Comparison of ENCODE assay signal across 8 cellular contexts in genomic region chr4:6250235-6250983, GRCh38. TPM values are rescaled to one million over a fixed set of nuclear protein-coding genes. Genes with fewer than 3 reads are reported as not detected.
DNase-seq lines count a peak whose midpoint lies in the region; ATAC-seq, FAIRE-seq and TF ChIP-seq lines count a peak whose summit lies in the region.

No MANE protein-coding gene starts in this region.

- H3K27me3 ChIP-seq in GM12878 (replicated peaks in 1 of 2; ENCODE audit: control insufficient read depth in 2 of 2, insufficient read depth in 2 of 2, low read length in 1 of 2) (peaks cover 0 to 3% of the 10 kb centered on the region in 2 experiments; a peak in 2 of 4 replicates), iPS-20b (ENCODE audit: insufficient read depth, low read length) (no peaks in the 10 kb centered on the region)

- H2AFZ ChIP-seq in GM12878 (ENCODE audit: control insufficient read depth, low read depth, low read length): no peak overlapping the region

- H3K27me3 Mint-ChIP-seq in activated T-helper 2 cell treated with anti-CD3 and anti-CD28 coated beads, Interferon-gamma antibody, Interleukin-2, Interleukin-4, amounts not matched to agents 10 μg/mL and 5 μg/mL and 100 μg/mL, durations not matched to agents 14 hours and 24 hours and 36 hours (ENCODE audit: low read depth): peaks cover 35% of the 10 kb centered on the region

- CTCF ChIA-PET in HEK293 (lab: Yijun Ruan, JAX): interaction anchor here (0.5 to 12.8 kb wide), 41 partner anchors 10 to 932 kb away, joined by 3 to 203 read pairs (median 4); no protein-coding TSS in a partner anchor
- CTCF ChIA-PET in GM12878 (lab: Yijun Ruan, JAX): interaction anchor here (0.7 to 8.9 kb wide), 52 partner anchors 10 to 367 kb away, joined by 3 to 469 read pairs (median 5); partner anchors contain the start of genes JAKMIP1 and WFS1

- H3K9me3 Mint-ChIP-seq in activated T-helper 2 cell treated with anti-CD3 and anti-CD28 coated beads, Interferon-gamma antibody, Interleukin-2, Interleukin-4, amounts not matched to agents 10 μg/mL and 5 μg/mL and 100 μg/mL, durations not matched to agents 14 hours and 24 hours and 36 hours: no peaks in the 10 kb centered on the region

- H3K4me2 ChIP-seq in GM12878 (ENCODE audit: control insufficient read depth, insufficient read depth): no peak overlapping the region

- TF ChIP-seq EP300 in GM12878 (IDR thresholded peaks at IDR 0.05; ENCODE audit: borderline replicate concordance in 1 of 2, control insufficient read depth in 1 of 2, low read depth in 2 of 2, low read length in 2 of 2): no peak

- H3K9me3 ChIP-seq in HEK293 (ENCODE audit: control insufficient read depth, insufficient read depth, low read depth, low read length): no peaks in the 10 kb centered on the region
- peaks cover 1% of the 10 kb centered on the region; the same call in 1 of the 3 replicates for H3K9me3 ChIP-seq in GM12878 (replicated peaks; ENCODE audit: control insufficient read depth, insufficient read depth, low read length)
- no peaks in the 10 kb centered on the region for H3K9me3 ChIP-seq in iPS-20b (ENCODE audit: insufficient read depth, low read depth, low read length)

- H3K4me3 Mint-ChIP-seq in activated T-helper 2 cell treated with anti-CD3 and anti-CD28 coated beads, Interferon-gamma antibody, Interleukin-2, Interleukin-4, amounts not matched to agents 10 μg/mL and 5 μg/mL and 100 μg/mL, durations not matched to agents 14 hours and 24 hours and 36 hours (ENCODE audit: low read depth): no peak overlapping the region

- H3K36me3 ChIP-seq in HEK293 (ENCODE audit: control insufficient read depth in 2 of 2, insufficient read depth in 1 of 2, low read length in 2 of 2) (no peaks in the 10 kb centered on the region), GM12878 (ENCODE audit: control insufficient read depth in 2 of 2, insufficient read depth in 2 of 2, low read length in 1 of 2) (no peaks in the 10 kb centered on the region), iPS-20b (ENCODE audit: insufficient read depth, low read depth, low read length) (no peaks in the 10 kb centered on the region)

- BruUV-seq in GM12878 (replicated peaks; lab: Mats Ljungman, UMichigan): no TSS peak

- in situ Hi-C loops in GM12878 (cut with MboI): loop anchor here (5.0 kb wide), 2 partner anchors 77 to 297 kb away; no protein-coding TSS in a partner anchor

- H3K4me1 ChIP-seq in HEK293 (ENCODE audit: control insufficient read depth, insufficient read depth, low read length): no peaks in the 10 kb centered on the region
- no peaks in the 10 kb centered on the region for H3K4me1 ChIP-seq in GM12878 (ENCODE audit: control insufficient read depth, insufficient read depth, low read length)
- peaks cover 6% of the 10 kb centered on the region; the same call in 1 of the 2 replicates for H3K4me1 ChIP-seq in iPS-20b (ENCODE audit: insufficient read depth, low read length)

- no peaks in the 10 kb centered on the region for H3K4me1 Mint-ChIP-seq in activated T-helper 2 cell treated with anti-CD3 and anti-CD28 coated beads, Interferon-gamma antibody, Interleukin-2, Interleukin-4, amounts not matched to agents 10 μg/mL and 5 μg/mL and 100 μg/mL, durations not matched to agents 14 hours and 24 hours and 36 hours (ENCODE audit: low read depth)

- peak; percentile 91 for TF ChIP-seq RAD21 in GM12878 (IDR thresholded peaks at IDR 0.05; ENCODE audit: insufficient read depth, low read depth, low read length)

- no peaks in the 10 kb centered on the region for H3K36me3 Mint-ChIP-seq in activated T-helper 2 cell treated with anti-CD3 and anti-CD28 coated beads, Interferon-gamma antibody, Interleukin-2, Interleukin-4, amounts not matched to agents 10 μg/mL and 5 μg/mL and 100 μg/mL, durations not matched to agents 14 hours and 24 hours and 36 hours (ENCODE audit: low read depth)

- POLR2A ChIA-PET in HEK293 (lab: Yijun Ruan, JAX): no interaction called here
- POLR2A ChIA-PET in GM12878 (lab: Charles Lee): interaction anchor here (0.9 to 1.2 kb wide), 3 partner anchors 77 to 80 kb away, joined by 3 to 4 read pairs (median 3); no protein-coding TSS in a partner anchor

- SMC1A ChIA-PET in GM12878 (lab: Charles Lee; ENCODE audit: uncharacterized antibody, unreplicated experiment): interaction anchor here (0.6 to 7.8 kb wide), 39 partner anchors 10 to 299 kb away, joined by 3 to 137 read pairs (median 4); partner anchors contain the start of gene JAKMIP1

- no peaks in the 10 kb centered on the region for H4K20me1 ChIP-seq in GM12878 (ENCODE audit: control insufficient read depth, insufficient read depth)

- H3K27ac ChIP-seq in HEK293 (ENCODE audit: extremely low read depth, low read depth, low read length) (no peak overlapping the region), GM12878 (ENCODE audit: control insufficient read depth, insufficient read depth) (no peak overlapping the region), iPS-20b (ENCODE audit: low read length) (no peak overlapping the region)

- no peak overlapping the region for H3K27ac Mint-ChIP-seq in activated T-helper 2 cell treated with anti-CD3 and anti-CD28 coated beads, Interferon-gamma antibody, Interleukin-2, Interleukin-4, amounts not matched to agents 10 μg/mL and 5 μg/mL and 100 μg/mL, durations not matched to agents 14 hours and 24 hours and 36 hours

- DNase-seq in D721Med (ENCODE audit: insufficient read length, low spot score) (peak; percentile 81), NCI-H460 (ENCODE audit: extremely low read depth, low read depth) (peak; percentile 51), GM12878 (ENCODE audit: low read depth, low spot score) (peak; percentile 42), stromal cell of bone marrow (ENCODE audit: low read depth) (peak; percentile 34)
- no peak for DNase-seq in activated T-helper 2 cell treated with anti-CD3 and anti-CD28 coated beads, Interferon-gamma antibody, Interleukin-2, Interleukin-4, amounts not matched to agents 10 μg/mL and 5 μg/mL and 100 μg/mL, durations not matched to agents 14 hours and 24 hours and 36 hours (ENCODE audit: low spot score)

- FAIRE-seq in D721Med (lab: Jason Lieb, UNC): peak; percentile 89
- FAIRE-seq in GM12878 (lab: Jason Lieb, UNC): peak; percentile 91

- WGBS in GM12878 (ENCODE audit: insufficient coverage, insufficient replicate concordance, low lambda C conversion rate, missing lambda C conversion rate): 23% methylated on average over 15 of the region's 15 CpGs

- intact Hi-C loops in GM12878 (cut with micrococcal nuclease; ENCODE audit: unreplicated experiment): loop anchor here (1.0 to 5.0 kb wide), 5 partner anchors 70 to 297 kb away; no protein-coding TSS in a partner anchor
- intact Hi-C loops in activated T-helper 2 cell treated with anti-CD3 and anti-CD28 coated beads, Interferon-gamma antibody, Interleukin-2, Interleukin-4, amounts not matched to agents 10 μg/mL and 5 μg/mL and 100 μg/mL, durations not matched to agents 14 hours and 24 hours and 36 hours (cut with micrococcal nuclease): loop anchor here (1.0 kb wide), 1 partner anchor 77 kb away; no protein-coding TSS in a partner anchor

- peak; percentile 87 for TF ChIP-seq CTCF in D721Med (IDR thresholded peaks at IDR 0.05; ENCODE audit: insufficient read depth, missing control alignments)
- peak; percentile 24; the same call in 1 of the 2 replicates for TF ChIP-seq CTCF in HEK293 (tag by site-specific recombination; IDR thresholded peaks at IDR 0.05)
- TF ChIP-seq CTCF in GM12878 (IDR thresholded peaks at IDR 0.05 in 2 of 3, conservative IDR thresholded peaks at IDR 0.05 in 1 of 3; ENCODE audit: control insufficient read depth in 2 of 3, extremely low read depth in 1 of 3, insufficient read depth in 1 of 3, low read depth in 3 of 3, low read length in 3 of 3): peak; percentile 70 to 81 (median 80); a peak in 5 of 6 replicates

- no peak for TF ChIP-seq POLR2A in GM12878 (IDR thresholded peaks at IDR 0.05; ENCODE audit: low read depth, low read length)

- H3K9ac ChIP-seq in GM12878 (ENCODE audit: control insufficient read depth, insufficient read depth, low read length) (no peak overlapping the region), iPS-20b (ENCODE audit: low read depth, low read length) (no peak overlapping the region)

- RAD21 ChIA-PET in GM12878 (lab: Charles Lee; ENCODE audit: unreplicated experiment): interaction anchor here (0.7 to 11.6 kb wide), 24 partner anchors 9 to 252 kb away, joined by 3 to 222 read pairs (median 6); partner anchors contain the start of gene JAKMIP1

- H3K4me3 ChIP-seq in HEK293 (ENCODE audit: low read depth, low read length) (no peak overlapping the region), GM12878 (no peak overlapping the region), iPS-20b (ENCODE audit: low read length) (peak overlapping the region; percentile 50; the same call in 1 of the 2 replicates)

- H3K79me2 ChIP-seq in GM12878 (ENCODE audit: control insufficient read depth, insufficient read depth, low read length): no peaks in the 10 kb centered on the region

- peak; percentile 85 for ATAC-seq in GM12878
- ATAC-seq in HG02970 (IDR thresholded peaks at IDR 0.05; ENCODE audit: low FRiP score, unreplicated experiment): no peak

RNA-seq across cellular contexts. Expression of gene WFS1, which starts 19.2 kb away (rescaled TPM):
- 4.5 and 4.6 TPM in 2 replicates for total RNA-seq in NCI-H460 (2014; rRNA removed; shearing (Covaris generic))
- polyA plus RNA-seq in NCI-H460 (2014; cell fraction: nucleus; rRNA removed): 15.7 and 17.3 TPM in 2 replicates
- total RNA-seq in GM12878 (2013; cell fraction: nucleolus; rRNA removed): 5.3 TPM in 2 replicates
- total RNA-seq in GM12878 (2014; rRNA removed): 1.4 and 1.9 TPM in 2 replicates
- 0.46 and 0.54 TPM in 2 replicates for total RNA-seq in GM12878 (2014; rRNA removed; fragmentation: Illumina TruSeq; extraction: Trizol)
- total RNA-seq in GM12878 (2021): 4.1 and 4.6 TPM in 2 replicates
- 2.0 TPM for polyA plus RNA-seq in GM12878 (2011; ENCODE audit: low read depth)
- polyA plus RNA-seq in GM12878 (2011; rRNA removed): 0.65 and 3.3 TPM in 2 replicates
- 4.1 and 5.2 TPM in 2 replicates for polyA plus RNA-seq in GM12878 (2011; cell fraction: cytosol; rRNA removed)
- 20.4 and 24.6 TPM in 2 replicates for polyA plus RNA-seq in GM12878 (2011; cell fraction: nucleus; rRNA removed)
- polyA plus RNA-seq in GM12878 (2012): 2.8 and 3.4 TPM in 2 replicates
- 0.33 and 1.0 TPM in 2 replicates for polyA plus RNA-seq in GM12878 (2014; fragmentation: Illumina TruSeq; extraction: Trizol)
- polyA plus RNA-seq in GM12878 (2014; fragmentation: Nextera tagmentation; extraction: Ambion mirVana): under 1 TPM; 0.31 to 0.37 TPM
- 2.1 and 2.9 TPM in 2 replicates for polyA plus RNA-seq in GM12878 (2014; rRNA removed)
- polyA plus RNA-seq in GM12878 (2016; fragmentation: Nextera tagmentation; extraction: Ambion mirVana): 1 to 10 TPM; 3.5 to 4.7 TPM
- polyA minus RNA-seq in GM12878 (2011; rRNA and poly(A)+ RNA removed): 2.9 and 10.5 TPM in 2 replicates
- polyA minus RNA-seq in GM12878 (2011; cell fraction: cytosol; rRNA and poly(A)+ RNA removed): 2.1 and 3.0 TPM in 2 replicates
- 2.1 and 3.3 TPM in 2 replicates for polyA minus RNA-seq in GM12878 (2011; cell fraction: nucleus; rRNA and poly(A)+ RNA removed)
- total RNA-seq in activated T-helper 2 cell treated with anti-CD3 and anti-CD28 coated beads, Interferon-gamma antibody, Interleukin-2, Interleukin-4, amounts not matched to agents 10 μg/mL and 5 μg/mL and 100 μg/mL, durations not matched to agents 14 hours and 24 hours and 36 hours: 4.4 and 5.9 TPM in 2 replicates

RNA-seq across cellular contexts. Expression of gene JAKMIP1, which starts 50.1 kb away (rescaled TPM):
- 0.05 and 0.20 TPM in 2 replicates for total RNA-seq in NCI-H460 (2014; rRNA removed; shearing (Covaris generic))
- 0.50 and 1.1 TPM in 2 replicates for polyA plus RNA-seq in NCI-H460 (2014; cell fraction: nucleus; rRNA removed)
- 21.3 and 27.7 TPM in 2 replicates for total RNA-seq in GM12878 (2013; cell fraction: nucleolus; rRNA removed)
- total RNA-seq in GM12878 (2014; rRNA removed): 12.4 and 15.1 TPM in 2 replicates
- total RNA-seq in GM12878 (2014; rRNA removed; fragmentation: Illumina TruSeq; extraction: Trizol): 8.7 and 9.5 TPM in 2 replicates
- total RNA-seq in GM12878 (2021): 14.2 and 15.0 TPM in 2 replicates
- polyA plus RNA-seq in GM12878 (2011; ENCODE audit: low read depth): 5.9 TPM
- polyA plus RNA-seq in GM12878 (2011; rRNA removed): 16.7 and 20.3 TPM in 2 replicates
- polyA plus RNA-seq in GM12878 (2011; cell fraction: cytosol; rRNA removed): 12.9 and 19.9 TPM in 2 replicates
- 22.6 and 29.3 TPM in 2 replicates for polyA plus RNA-seq in GM12878 (2011; cell fraction: nucleus; rRNA removed)
- 8.7 and 10.8 TPM in 2 replicates for polyA plus RNA-seq in GM12878 (2012)
- 7.2 and 9.8 TPM in 2 replicates for polyA plus RNA-seq in GM12878 (2014; fragmentation: Illumina TruSeq; extraction: Trizol)
- 1 to 10 TPM in 1 of 2 experiments, under 1 TPM in 1; 0.52 to 1.6 TPM for polyA plus RNA-seq in GM12878 (2014; fragmentation: Nextera tagmentation; extraction: Ambion mirVana)
- polyA plus RNA-seq in GM12878 (2014; rRNA removed): 11.8 and 12.2 TPM in 2 replicates
- 10 to 100 TPM; 15.9 to 16.6 TPM for polyA plus RNA-seq in GM12878 (2016; fragmentation: Nextera tagmentation; extraction: Ambion mirVana)
- 6.1 and 12.1 TPM in 2 replicates for polyA minus RNA-seq in GM12878 (2011; rRNA and poly(A)+ RNA removed)
- polyA minus RNA-seq in GM12878 (2011; cell fraction: cytosol; rRNA and poly(A)+ RNA removed): 5.9 and 6.0 TPM in 2 replicates
- 11.4 and 21.7 TPM in 2 replicates for polyA minus RNA-seq in GM12878 (2011; cell fraction: nucleus; rRNA and poly(A)+ RNA removed)
- 11.3 and 12.3 TPM in 2 replicates for total RNA-seq in activated T-helper 2 cell treated with anti-CD3 and anti-CD28 coated beads, Interferon-gamma antibody, Interleukin-2, Interleukin-4, amounts not matched to agents 10 μg/mL and 5 μg/mL and 100 μg/mL, durations not matched to agents 14 hours and 24 hours and 36 hours

Comparison
In these comparisons a context has a peak if more than half of its experiments do, and no peak if none do; other contexts are left out.
1. CTCF ChIP-seq: peak in every context shown above with its lines; median percentile 87 in D721Med; 80 in GM12878; 24 in HEK293.